17 cellular contexts compared by ENCODE assay signal in genomic region chr3:31636693-31637442, GRCh38.
DNase-seq lines count a peak whose midpoint lies in the region; ATAC-seq and TF ChIP-seq lines count a peak whose summit lies in the region.
"Had no signal": no experiment of that assay in that cellular context is flagged by ENCODE, and none has a peak within 500 bp of the region (broad histone marks: within the 10 kb centered on the region; RNA-seq: fewer than 3 reads in every experiment).

No MANE protein-coding gene starts in this region.

- H3K27ac Mint-ChIP-seq in T-helper 17 cell: peak overlapping the region; percentile 68
- peak overlapping the region; percentile 64 to 75 for H3K27ac Mint-ChIP-seq in effector memory CD8-positive, alpha-beta T cell
- peak overlapping the region; percentile 71 for H3K27ac Mint-ChIP-seq in stimulated activated naive CD8-positive, alpha-beta T cell treated with anti-CD3 and anti-CD28 coated beads, Interleukin-15, Interleukin-2, amounts not matched to agents 100 ng/mL and 50 ng/mL, for 24 hours
- H3K27ac Mint-ChIP-seq: activated B cell treated with CpG ODN at 0.5 μM for 24 hours, mesothelial cell of epicardium had no signal

- peaks cover 27% of the 10 kb centered on the region for H3K4me1 Mint-ChIP-seq in T-helper 17 cell
- peaks cover 12 to 27% of the 10 kb centered on the region in 2 donors for H3K4me1 Mint-ChIP-seq in effector memory CD8-positive, alpha-beta T cell (ENCODE audit: low read depth in 2 of 2)
- peaks cover 46% of the 10 kb centered on the region for H3K4me1 Mint-ChIP-seq in stimulated activated naive CD8-positive, alpha-beta T cell treated with anti-CD3 and anti-CD28 coated beads, Interleukin-15, Interleukin-2, amounts not matched to agents 100 ng/mL and 50 ng/mL, for 24 hours (ENCODE audit: low read depth)

- peak overlapping the region in 1 of 10 donors; percentile 16 for H3K4me3 ChIP-seq in heart right ventricle
- H3K4me3 ChIP-seq: Peyer's patch, suprapubic skin had no signal

- H3K9me3 Mint-ChIP-seq in effector memory CD8-positive, alpha-beta T cell: no peaks in the 10 kb centered on the region
- H3K9me3 Mint-ChIP-seq in stimulated activated naive CD8-positive, alpha-beta T cell treated with anti-CD3 and anti-CD28 coated beads, Interleukin-15, Interleukin-2, amounts not matched to agents 100 ng/mL and 50 ng/mL, for 24 hours: no peaks in the 10 kb centered on the region
- H3K9me3 Mint-ChIP-seq: activated B cell treated with CpG ODN at 0.5 μM for 24 hours, mesothelial cell of epicardium had no signal

- DNase-seq in heart right ventricle (no peak), left cardiac atrium (no peak), T-helper 17 cell (no peak), HCEC 1CT (no peak), midbrain (lab: John Stamatoyannopoulos, UW) (no peak)
- no peak for DNase-seq in effector memory CD8-positive, alpha-beta T cell
- DNase-seq: activated B cell treated with CpG ODN at 0.5 μM for 24 hours; brain microvascular endothelial cell; effector memory CD4-positive, alpha-beta T cell; NCI-H2029 treated with DMSO at 0.1 percent for 48 hours; NCI-H524; Peyer's patch had no signal

- TF ChIP-seq CTCF in heart right ventricle (IDR thresholded peaks at IDR 0.05): no peak

- 51% methylated on average over 2 of the region's 2 CpGs for WGBS in heart right ventricle, 2 donors

- H3K36me3 ChIP-seq in heart right ventricle: peaks cover 0 to 43% (median 10%) of the 10 kb centered on the region in 9 donors

- no peaks in the 10 kb centered on the region for H3K27me3 Mint-ChIP-seq in T-helper 17 cell
- H3K27me3 Mint-ChIP-seq in effector memory CD8-positive, alpha-beta T cell: no peaks in the 10 kb centered on the region
- no peaks in the 10 kb centered on the region for H3K27me3 Mint-ChIP-seq in stimulated activated naive CD8-positive, alpha-beta T cell treated with anti-CD3 and anti-CD28 coated beads, Interleukin-15, Interleukin-2, amounts not matched to agents 100 ng/mL and 50 ng/mL, for 24 hours
- H3K27me3 Mint-ChIP-seq: activated B cell treated with CpG ODN at 0.5 μM for 24 hours had no signal

- H3K36me3 Mint-ChIP-seq in T-helper 17 cell (ENCODE audit: low read depth): peaks cover 8% of the 10 kb centered on the region
- peaks cover 16% of the 10 kb centered on the region for H3K36me3 Mint-ChIP-seq in effector memory CD8-positive, alpha-beta T cell (ENCODE audit: insufficient read depth)
- H3K36me3 Mint-ChIP-seq in stimulated activated naive CD8-positive, alpha-beta T cell treated with anti-CD3 and anti-CD28 coated beads, Interleukin-15, Interleukin-2, amounts not matched to agents 100 ng/mL and 50 ng/mL, for 24 hours (ENCODE audit: low read depth): peaks cover 53% of the 10 kb centered on the region

- ATAC-seq in heart right ventricle (no peak), left cardiac atrium (no peak), T-helper 17 cell (no peak), GM21360 (IDR thresholded peaks at IDR 0.05; ENCODE audit: unreplicated experiment) (no peak)
- peak; percentile 58 for ATAC-seq in effector memory CD8-positive, alpha-beta T cell (replicated peaks)

- H3K27ac ChIP-seq in heart right ventricle: peak overlapping the region in 6 of 10 donors; percentile 19 to 55 (median 31)
- H3K27ac ChIP-seq: brain microvascular endothelial cell, parathyroid adenoma, Peyer's patch, suprapubic skin had no signal

- intact Hi-C loops in heart right ventricle (cut with DNase I) (no loop called here), left cardiac atrium (cut with DNase I) (no loop called here)

- no peaks in the 10 kb centered on the region for H3K27me3 ChIP-seq in heart right ventricle
- H3K27me3 ChIP-seq: brain microvascular endothelial cell, Peyer's patch, suprapubic skin had no signal

- peak overlapping the region; percentile 41 for H3K4me3 Mint-ChIP-seq in T-helper 17 cell
- peak overlapping the region; percentile 18 to 40 for H3K4me3 Mint-ChIP-seq in effector memory CD8-positive, alpha-beta T cell
- H3K4me3 Mint-ChIP-seq in stimulated activated naive CD8-positive, alpha-beta T cell treated with anti-CD3 and anti-CD28 coated beads, Interleukin-15, Interleukin-2, amounts not matched to agents 100 ng/mL and 50 ng/mL, for 24 hours: no peak overlapping the region
- H3K4me3 Mint-ChIP-seq: activated B cell treated with CpG ODN at 0.5 μM for 24 hours, mesothelial cell of epicardium had no signal

- peaks cover 0 to 25% (median 13%) of the 10 kb centered on the region in 9 donors for H3K4me1 ChIP-seq in heart right ventricle
- H3K4me1 ChIP-seq: parathyroid adenoma, Peyer's patch had no signal

- no peaks in the 10 kb centered on the region for H3K9me3 ChIP-seq in heart right ventricle
- H3K9me3 ChIP-seq in T-helper 17 cell (ENCODE audit: control insufficient read depth, low read length, poor library complexity, severe bottlenecking): no peaks in the 10 kb centered on the region
- H3K9me3 ChIP-seq: Peyer's patch, suprapubic skin had no signal
